Comparison of ENCODE assay signal across 19 cellular contexts in the genomic region with DNA sequence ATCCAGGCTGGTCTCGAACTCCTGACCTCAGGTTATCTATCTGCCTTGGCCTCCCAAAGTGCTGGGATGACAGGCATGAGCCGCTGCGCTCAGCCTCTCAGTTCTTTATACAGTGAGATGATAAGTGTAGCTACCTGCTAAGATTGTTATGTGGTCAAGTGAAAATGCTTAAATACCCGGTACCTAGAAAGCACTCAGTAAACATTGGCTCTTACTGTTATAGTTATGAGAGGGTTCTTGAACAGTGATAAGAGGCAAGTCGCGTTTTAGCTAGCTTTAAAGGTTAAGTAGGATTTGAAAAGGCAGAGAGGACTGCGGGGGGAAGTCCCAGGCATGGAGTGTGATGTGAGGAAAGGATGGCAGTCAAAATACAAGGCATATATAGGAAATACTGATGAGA. TPM values are rescaled to one million over a fixed set of nuclear protein-coding genes. Genes with fewer than 3 reads are reported as not detected.
A peak's percentile ranks its signal among the peaks of the same experiment; 100 is the strongest.
DNase-seq lines count a peak whose midpoint lies in the region; ATAC-seq and TF ChIP-seq lines count a peak whose summit lies in the region.
"Had no signal": no experiment of that assay in that cellular context is flagged by ENCODE, and none has a peak within 500 bp of the region (broad histone marks: within the 10 kb centered on the region; RNA-seq: fewer than 3 reads in every experiment).

No MANE protein-coding gene starts in this region.

- TF ChIP-seq CTCF in HFFc6 (IDR thresholded peaks at IDR 0.05) (no peak), GM10248 (IDR thresholded peaks at IDR 0.05; ENCODE audit: control extremely low read depth, extremely low read depth, low read depth, missing control alignments) (no peak)

- H3K27ac Mint-ChIP-seq in CD8-positive, alpha-beta memory T cell = peak overlapping the region in 7 of 8 donors; percentile 0 to 93 (median 33)
- H3K27ac Mint-ChIP-seq in HFFc6 = peak overlapping the region; percentile 15; the same call in 1 of the 2 replicates
- peak overlapping the region in 7 of 10 donors; percentile 17 to 61 (median 57) for H3K27ac Mint-ChIP-seq in naive thymus-derived CD8-positive, alpha-beta T cell

- H3K36me3 Mint-ChIP-seq in CD8-positive, alpha-beta memory T cell = peaks cover 4 to 56% (median 7%) of the 10 kb centered on the region in 3 donors
- peaks cover 28% of the 10 kb centered on the region for H3K36me3 Mint-ChIP-seq in HFFc6 (ENCODE audit: low read depth)
- peaks cover 0 to 51% (median 5%) of the 10 kb centered on the region in 3 donors for H3K36me3 Mint-ChIP-seq in naive thymus-derived CD8-positive, alpha-beta T cell

- peaks cover 16% of the 10 kb centered on the region for H3K4me1 ChIP-seq in CD8-positive, alpha-beta memory T cell (ENCODE audit: insufficient read depth, low read length)

- ATAC-seq in naive thymus-derived CD8-positive, alpha-beta T cell = no peak
- no peak for ATAC-seq in HG03432 (IDR thresholded peaks at IDR 0.05; ENCODE audit: unreplicated experiment)
- ATAC-seq: GM12878, heart left ventricle had no signal

- H3K9me3 ChIP-seq in CD8-positive, alpha-beta memory T cell (ENCODE audit: low read length) = no peaks in the 10 kb centered on the region
- H3K9me3 ChIP-seq: BLaER1 treated with 17β-estradiol and CSF1 and Interleukin-3, amounts not matched to agents 10 nM and 100 nM; esophagus squamous epithelium; heart left ventricle had no signal

- no peaks in the 10 kb centered on the region for H3K9me3 Mint-ChIP-seq in CD8-positive, alpha-beta memory T cell
- no peaks in the 10 kb centered on the region for H3K9me3 Mint-ChIP-seq in HFFc6
- H3K9me3 Mint-ChIP-seq in naive thymus-derived CD8-positive, alpha-beta T cell = no peaks in the 10 kb centered on the region

- no peak overlapping the region for H3K4me3 ChIP-seq in CD8-positive, alpha-beta memory T cell (ENCODE audit: low read length)
- H3K4me3 ChIP-seq: BLaER1 treated with 17β-estradiol and CSF1 and Interleukin-3, amounts not matched to agents 10 nM and 100 nM; esophagus squamous epithelium; GM12878; heart left ventricle; smooth muscle cell had no signal

- CTCF ChIA-PET in CD8-positive, alpha-beta memory T cell (lab: Charles Lee) = no interaction called here
- CTCF ChIA-PET in GM10248 (lab: Yijun Ruan, JAX) = interaction anchor here (0.8 to 3.0 kb wide), 7 partner anchors 14 to 117 kb away, joined by 3 to 7 read pairs (median 3); no protein-coding TSS in a partner anchor

- no peak for DNase-seq in CD8-positive, alpha-beta memory T cell
- DNase-seq in HFFc6 = no peak
- DNase-seq in naive thymus-derived CD8-positive, alpha-beta T cell = no peak
- no peak for DNase-seq in GM10248 (ENCODE audit: extremely low spot score)
- no peak for DNase-seq in LoVo (ENCODE audit: low spot score)
- DNase-seq in NCI-H524 (lab: John Stamatoyannopoulos, UW) = no peak
- DNase-seq: amniotic stem cell, EL, esophagus squamous epithelium, H7, heart left ventricle, kidney, NCI-H524 treated with DMSO at 0.1 percent for 48 hours, OCI-M1 had no signal

- H3K27ac ChIP-seq in CD8-positive, alpha-beta memory T cell (ENCODE audit: low read depth, low read length) = no peak overlapping the region
- H3K27ac ChIP-seq in angular gyrus (ENCODE audit: low read depth, low read length) = peak overlapping the region; percentile 24
- H3K27ac ChIP-seq: BLaER1 treated with 17β-estradiol and CSF1 and Interleukin-3, amounts not matched to agents 10 nM and 100 nM had no signal

- H3K36me3 ChIP-seq in CD8-positive, alpha-beta memory T cell (ENCODE audit: insufficient read depth, low read length) = peaks cover 11% of the 10 kb centered on the region

- POLR2A ChIA-PET in CD8-positive, alpha-beta memory T cell (lab: Charles Lee) = no interaction called here
- POLR2A ChIA-PET in naive thymus-derived CD8-positive, alpha-beta T cell (lab: Charles Lee) = interaction anchor here (1.0 kb wide), 1 partner anchor 107 kb away, joined by 3 read pairs; a partner anchor contains a TSS
- POLR2A ChIA-PET in GM10248 (lab: Yijun Ruan, JAX) = no interaction called here

- no peaks in the 10 kb centered on the region for H3K27me3 Mint-ChIP-seq in CD8-positive, alpha-beta memory T cell
- H3K27me3 Mint-ChIP-seq in HFFc6 (ENCODE audit: insufficient read depth) = no peaks in the 10 kb centered on the region; the same call in none of the 2 replicates
- H3K27me3 Mint-ChIP-seq in naive thymus-derived CD8-positive, alpha-beta T cell = no peaks in the 10 kb centered on the region

- H3K27me3 ChIP-seq in CD8-positive, alpha-beta memory T cell (ENCODE audit: insufficient read depth, low read length, poor library complexity, severe bottlenecking) = no peaks in the 10 kb centered on the region
- H3K27me3 ChIP-seq: BLaER1 treated with 17β-estradiol and CSF1 and Interleukin-3, amounts not matched to agents 10 nM and 100 nM; esophagus squamous epithelium; heart left ventricle had no signal

- no peak overlapping the region for H3K4me3 Mint-ChIP-seq in CD8-positive, alpha-beta memory T cell
- H3K4me3 Mint-ChIP-seq in HFFc6 = no peak overlapping the region
- H3K4me3 Mint-ChIP-seq in naive thymus-derived CD8-positive, alpha-beta T cell = no peak overlapping the region

- peaks cover 33 to 63% (median 61%) of the 10 kb centered on the region in 3 donors for H3K4me1 Mint-ChIP-seq in CD8-positive, alpha-beta memory T cell
- peaks cover 30% of the 10 kb centered on the region for H3K4me1 Mint-ChIP-seq in HFFc6 (ENCODE audit: low read depth)
- peaks cover 19 to 60% (median 52%) of the 10 kb centered on the region in 4 donors for H3K4me1 Mint-ChIP-seq in naive thymus-derived CD8-positive, alpha-beta T cell

RNA-seq across cellular contexts. Expression of a gene that starts 4.5 kb away (rescaled TPM):
- total RNA-seq in CD8-positive, alpha-beta memory T cell = 10 to 100 TPM; 48.4 to 53.4 TPM
- polyA plus RNA-seq in CD8-positive, alpha-beta memory T cell = 57.9 TPM
- total RNA-seq in HFFc6 (2021; fragmentation: NEBNext Ultra II Directional; extraction: Animal tissue kit (Norgen Biotek cat#: 25700)) = 10 to 100 TPM; 55.9 to 77.4 (median 63.1) TPM
- 100 to 1,000 TPM; 104 to 108 TPM for total RNA-seq in naive thymus-derived CD8-positive, alpha-beta T cell
- polyA plus RNA-seq in naive thymus-derived CD8-positive, alpha-beta T cell = 10 to 100 TPM; 39.1 to 63.6 (median 47.1) TPM

RNA-seq across cellular contexts. Expression of a gene that starts 29.7 kb away (rescaled TPM):
- total RNA-seq in CD8-positive, alpha-beta memory T cell = 10 to 100 TPM; 10.7 to 11.3 TPM
- 8.2 TPM for polyA plus RNA-seq in CD8-positive, alpha-beta memory T cell
- total RNA-seq in HFFc6 (2021; fragmentation: NEBNext Ultra II Directional; extraction: Animal tissue kit (Norgen Biotek cat#: 25700)) = 1 to 10 TPM; 8.2 to 9.8 (median 9.2) TPM
- 10 to 100 TPM in 1 of 2 experiments, 1 to 10 TPM in 1; 8.3 to 10.5 TPM for total RNA-seq in naive thymus-derived CD8-positive, alpha-beta T cell
- polyA plus RNA-seq in naive thymus-derived CD8-positive, alpha-beta T cell = 10 to 100 TPM in 1 of 3 donors, 1 to 10 TPM in 2; 5.2 to 11.2 (median 8.2) TPM

RNA-seq across cellular contexts. Expression of a gene that starts 44.1 kb away (rescaled TPM):
- total RNA-seq in CD8-positive, alpha-beta memory T cell = not detected
- polyA plus RNA-seq in CD8-positive, alpha-beta memory T cell = not detected
- not detected for total RNA-seq in HFFc6 (2021; fragmentation: NEBNext Ultra II Directional; extraction: Animal tissue kit (Norgen Biotek cat#: 25700))
- not detected for total RNA-seq in naive thymus-derived CD8-positive, alpha-beta T cell
- polyA plus RNA-seq in naive thymus-derived CD8-positive, alpha-beta T cell = not detected
- total RNA-seq: H7 had no signal
- polyA plus RNA-seq: smooth muscle cell had no signal
